ENCODE assay signal across 1 cellular context in the genomic region with DNA sequence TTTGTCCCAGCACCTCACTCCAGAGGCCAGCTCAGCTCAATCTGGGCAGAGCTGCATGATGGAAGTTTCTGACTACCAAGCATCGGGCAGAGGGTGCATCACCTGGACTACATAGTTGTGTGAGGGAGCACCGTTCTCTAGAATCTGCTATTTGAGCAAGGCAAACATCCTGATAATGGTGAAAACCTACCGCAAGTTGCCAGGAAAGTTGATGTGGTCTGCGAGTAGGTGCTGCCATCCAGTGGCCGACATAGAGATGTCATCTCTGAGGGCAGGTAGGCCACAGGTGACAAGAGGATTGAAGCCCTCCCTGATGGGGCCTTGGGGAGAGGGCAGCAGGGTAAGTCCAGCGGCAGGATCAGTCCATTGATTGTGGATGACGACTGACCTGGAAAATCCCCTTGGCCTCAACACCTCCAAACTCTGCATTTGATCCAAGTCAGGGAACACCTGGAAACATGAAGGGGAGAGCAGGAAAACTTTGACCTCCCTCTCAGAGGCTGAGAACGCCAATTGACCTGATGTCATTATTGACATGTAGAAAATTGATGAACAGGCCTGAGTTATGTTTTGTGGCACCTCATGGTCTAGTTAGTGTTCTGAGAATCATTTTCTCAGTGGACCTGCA.
TF ChIP-seq lines count a peak whose summit lies in the region.

No MANE protein-coding gene starts in this region.

TF ChIP-seq in GM23338, 12 proteins besides CTCF, POLR2A, EP300 and RAD21:
- no peak for TF ChIP-seq POLR2AphosphoS5 (IDR thresholded peaks at IDR 0.05; ENCODE audit: low read depth)
- TF ChIP-seq, protein P1, sequence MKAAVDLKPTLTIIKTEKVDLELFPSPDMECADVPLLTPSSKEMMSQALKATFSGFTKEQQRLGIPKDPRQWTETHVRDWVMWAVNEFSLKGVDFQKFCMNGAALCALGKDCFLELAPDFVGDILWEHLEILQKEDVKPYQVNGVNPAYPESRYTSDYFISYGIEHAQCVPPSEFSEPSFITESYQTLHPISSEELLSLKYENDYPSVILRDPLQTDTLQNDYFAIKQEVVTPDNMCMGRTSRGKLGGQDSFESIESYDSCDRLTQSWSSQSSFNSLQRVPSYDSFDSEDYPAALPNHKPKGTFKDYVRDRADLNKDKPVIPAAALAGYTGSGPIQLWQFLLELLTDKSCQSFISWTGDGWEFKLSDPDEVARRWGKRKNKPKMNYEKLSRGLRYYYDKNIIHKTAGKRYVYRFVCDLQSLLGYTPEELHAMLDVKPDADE (IDR thresholded peaks at IDR 0.05) = no peak
